In genomic region chr2:37156857-37157714, GRCh38 we compare ENCODE assay signal across 8 cellular contexts. TPM values are rescaled to one million over a fixed set of nuclear protein-coding genes. Genes with fewer than 3 reads are reported as not detected.
DNase-seq lines count a peak whose midpoint lies in the region; ATAC-seq and TF ChIP-seq lines count a peak whose summit lies in the region.

EIF2AK2 (minus strand) TSS chr2:37156980; CDS start chr2:37147806, 9,174 bp downstream.

- DNase-seq in AG08396 (ENCODE audit: low spot score) (peak; percentile 99), NCI-H2227 treated with DMSO at 0.1 percent for 48 hours (lab: John Stamatoyannopoulos, UW) (peak; percentile 82), activated B cell treated with CpG ODN at 0.5 μM for 24 hours (peak; percentile 70), caudate nucleus (lab: John Stamatoyannopoulos, UW) (peak in 60 of 61 donors; percentile 12 to 87 (median 57)), inferior parietal cortex (ENCODE audit: extremely low spot score) (peak; percentile 58), spleen (peak; percentile 95)

- CTCF ChIA-PET in activated B cell treated with CpG ODN at 0.5 μM for 24 hours (lab: Charles Lee), result interaction anchor here (1.2 kb wide), 1 partner anchor 12 kb away, joined by 4 read pairs; no protein-coding TSS in a partner anchor

- H3K27ac ChIP-seq in caudate nucleus (ENCODE audit: low read depth, low read length) (peak within 1 kb of the TSS; percentile 67), spleen (peak within 1 kb of the TSS; percentile 83 to 96 (median 93))

- in situ Hi-C loops in GM18951 (cut with MboI; ENCODE audit: low sequenced_read_pairs, unreplicated experiment), result no loop called here

- H3K27ac Mint-ChIP-seq in activated B cell treated with CpG ODN at 0.5 μM for 24 hours, result peak within 1 kb of the TSS; percentile 86

- H3K9me3 Mint-ChIP-seq in activated B cell treated with CpG ODN at 0.5 μM for 24 hours, result no peaks in the 10 kb centered on the region

- peaks cover 0 to 14% (median 0%) of the 10 kb centered on the region in 6 donors for H3K36me3 ChIP-seq in spleen

- peak within 1 kb of the TSS; percentile 75 to 96 (median 86) for H3K4me3 ChIP-seq in spleen

- 8 to 12% (median 11%) methylated on average over 40 to 55 of the region's 55 CpGs for WGBS in spleen, 5 donors

- peaks cover 20 to 53% (median 35%) of the 10 kb centered on the region in 6 donors for H3K4me1 ChIP-seq in spleen

- intact Hi-C loops in activated B cell treated with CpG ODN at 0.5 μM for 24 hours (cut with micrococcal nuclease) (loop anchor here (2.0 to 5.0 kb wide), 4 partner anchors 40 to 735 kb away; partner anchors contain the start of genes CEBPZ, CEBPZOS, GPATCH11 and HEATR5B), spleen (cut with DNase I; ENCODE audit: low total_unique reads) (no loop called here)

- H3K9me3 ChIP-seq in spleen, result no peaks in the 10 kb centered on the region

- no peaks in the 10 kb centered on the region for H3K27me3 ChIP-seq in spleen (replicated peaks in 1 of 7)

- ATAC-seq in HG03159 (IDR thresholded peaks at IDR 0.05; ENCODE audit: unreplicated experiment), result peak; percentile 83
- ATAC-seq in activated B cell treated with CpG ODN at 0.5 μM for 24 hours (ENCODE audit: low read depth), result peak; percentile 92

- TF ChIP-seq CTCF in activated B cell treated with CpG ODN at 0.5 μM for 24 hours (IDR thresholded peaks at IDR 0.05), result no peak
- TF ChIP-seq CTCF in spleen (IDR thresholded peaks at IDR 0.05 in 8 of 11, conservative IDR thresholded peaks at IDR 0.05 in 3 of 11), result peak in 1 of 11 experiments; percentile 10

- no peaks in the 10 kb centered on the region for H3K27me3 Mint-ChIP-seq in activated B cell treated with CpG ODN at 0.5 μM for 24 hours

- peaks cover 40% of the 10 kb centered on the region for H3K4me1 Mint-ChIP-seq in activated B cell treated with CpG ODN at 0.5 μM for 24 hours

- H3K4me3 Mint-ChIP-seq in activated B cell treated with CpG ODN at 0.5 μM for 24 hours, result peak within 1 kb of the TSS; percentile 89

- TF ChIP-seq POLR2A in GM18951 (IDR thresholded peaks at IDR 0.05; ENCODE audit: extremely low read depth, insufficient read depth, insufficient read length) (peak; percentile 66), spleen (IDR thresholded peaks at IDR 0.05) (no peak)

- H3K36me3 Mint-ChIP-seq in activated B cell treated with CpG ODN at 0.5 μM for 24 hours (ENCODE audit: low read depth), result peaks cover 20% of the 10 kb centered on the region

- POLR2A ChIA-PET in activated B cell treated with CpG ODN at 0.5 μM for 24 hours (lab: Charles Lee), result interaction anchor here (0.7 to 1.4 kb wide), 5 partner anchors 40 to 486 kb away, joined by 3 to 5 read pairs (median 4); partner anchors contain the start of genes CEBPZ, NDUFAF7 and STRN

RNA-seq across cellular contexts. Expression of gene EIF2AK2, which starts in this region (rescaled TPM):
- total RNA-seq in activated B cell treated with CpG ODN at 0.5 μM for 24 hours (37.0 and 39.9 TPM in 2 replicates), spleen (10 to 100 TPM; 30.6 to 48.2 (median 38.2) TPM)
- 1 to 10 TPM; 4.0 to 8.0 (median 4.5) TPM for polyA plus RNA-seq in spleen

Comparison
In these comparisons a context has a peak if more than half of its experiments do, and no peak if none do; other contexts are left out.
1. Peak in every context shown above with its lines: DNase-seq, ATAC-seq, H3K4me3 ChIP-seq and H3K27ac ChIP-seq.